In the genomic region with DNA sequence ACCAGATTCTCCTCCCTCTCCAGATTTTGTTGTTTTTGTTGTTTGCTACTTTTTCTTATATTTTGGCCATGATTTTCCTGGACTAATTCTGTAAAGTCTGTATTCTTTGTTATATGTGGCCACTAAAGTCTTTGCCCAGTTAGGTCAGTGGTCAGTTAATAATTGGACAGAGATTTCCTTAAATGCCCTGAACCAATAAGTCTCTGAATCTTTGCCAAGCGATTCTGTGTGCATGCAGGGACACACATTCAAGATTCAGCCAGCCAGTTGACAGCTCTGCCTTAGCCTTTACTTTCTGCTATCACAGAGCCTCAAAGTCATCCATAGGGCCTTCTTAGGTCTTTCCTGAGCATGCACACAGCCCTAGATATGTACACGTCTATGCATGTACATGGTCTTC, we compare ENCODE assay signal across 20 cellular contexts. TPM values are rescaled to one million over a fixed set of nuclear protein-coding genes. Genes with fewer than 3 reads are reported as not detected.
DNase-seq lines count a peak whose midpoint lies in the region; ATAC-seq, FAIRE-seq and TF ChIP-seq lines count a peak whose summit lies in the region.
"Had no signal": no experiment of that assay in that cellular context is flagged by ENCODE, and none has a peak within 500 bp of the region (broad histone marks: within the 10 kb centered on the region; RNA-seq: fewer than 3 reads in every experiment).

No MANE protein-coding gene starts in this region.

- WGBS in liver: 62% methylated on average over 2 of the region's 2 CpGs
- 8% methylated on average over 2 of the region's 2 CpGs for WGBS in HepG2 (ENCODE audit: low lambda C conversion rate)
- 89 to 91% (median 90%) methylated on average over 2 of the region's 2 CpGs for WGBS in ovary, 3 donors

- POLR2A ChIA-PET in HepG2 (lab: Yijun Ruan, JAX): no interaction called here

- H3K36me3 ChIP-seq in liver (ENCODE audit: control insufficient read depth in 4 of 4, insufficient read depth in 3 of 4, low read depth in 1 of 4, low read length in 3 of 4): no peaks in the 10 kb centered on the region
- H3K36me3 ChIP-seq in HepG2 (replicated peaks in 1 of 2; ENCODE audit: control insufficient read depth in 1 of 2, insufficient read depth in 2 of 2, low read length in 2 of 2): no peaks in the 10 kb centered on the region
- no peaks in the 10 kb centered on the region for H3K36me3 ChIP-seq in kidney (ENCODE audit: control insufficient read depth in 1 of 2, insufficient read depth in 2 of 2, low read length in 2 of 2)
- no peaks in the 10 kb centered on the region for H3K36me3 ChIP-seq in ovary
- H3K36me3 ChIP-seq: BLaER1 had no signal

- H3K4me3 ChIP-seq in liver (ENCODE audit: low read depth in 1 of 3, low read length in 3 of 3): no peak overlapping the region
- no peak overlapping the region for H3K4me3 ChIP-seq in HepG2 (replicated peaks in 1 of 3; ENCODE audit: insufficient read depth in 1 of 3, low read depth in 2 of 3, low read length in 3 of 3)
- H3K4me3 ChIP-seq in kidney (ENCODE audit: low read length in 2 of 2): no peak overlapping the region
- no peak overlapping the region for H3K4me3 ChIP-seq in ovary
- H3K4me3 ChIP-seq: A549, BLaER1, GM12878, K562 had no signal

- H3K9me3 ChIP-seq in liver (ENCODE audit: control insufficient read depth in 4 of 4, low read length in 3 of 4): no peaks in the 10 kb centered on the region
- H3K9me3 ChIP-seq in HepG2 (ENCODE audit: low read length): peaks cover 9% of the 10 kb centered on the region
- H3K9me3 ChIP-seq in kidney (ENCODE audit: control insufficient read depth in 1 of 2, low read length in 2 of 2): no peaks in the 10 kb centered on the region
- H3K9me3 ChIP-seq in ovary: no peaks in the 10 kb centered on the region

- no peaks in the 10 kb centered on the region for H3K79me2 ChIP-seq in HepG2 (ENCODE audit: insufficient read depth, low read length)

- FAIRE-seq in HepG2 (lab: Jason Lieb, UNC) (no peak), kidney (lab: Jason Lieb, UNC) (peak; percentile 17)
- FAIRE-seq: A549, GM12878, K562 had no signal

- intact Hi-C loops in HepG2 (cut with micrococcal nuclease; ENCODE audit: unreplicated experiment) (no loop called here), kidney (cut with DNase I) (no loop called here), ovary (cut with DNase I) (no loop called here)

- ATAC-seq in HepG2 (no peak), foreskin keratinocyte (no peak)
- ATAC-seq: A549, GM12878, K562 had no signal

- H3K4me1 ChIP-seq in liver (ENCODE audit: control insufficient read depth in 4 of 4, insufficient read depth in 4 of 4, low read length in 3 of 4) (peaks cover 0 to 25% (median 19%) of the 10 kb centered on the region in 4 donors), HepG2 (ENCODE audit: insufficient read depth, low read length) (no peaks in the 10 kb centered on the region), kidney (ENCODE audit: control insufficient read depth in 1 of 2, insufficient read depth in 1 of 2, low read depth in 1 of 2, low read length in 2 of 2) (no peaks in the 10 kb centered on the region), ovary (ENCODE audit: insufficient read depth) (no peaks in the 10 kb centered on the region), foreskin keratinocyte (peaks cover 35% of the 10 kb centered on the region)
- H3K4me1 ChIP-seq: A549, BLaER1 had no signal

- no peaks in the 10 kb centered on the region for H4K20me1 ChIP-seq in HepG2 (ENCODE audit: insufficient read depth, low read length)
- H4K20me1 ChIP-seq: BLaER1 had no signal

- TF ChIP-seq RAD21 in liver (IDR thresholded peaks at IDR 0.05) (no peak), HepG2 (CRISPR knock-in tag; IDR thresholded peaks at IDR 0.05) (no peak)

- no peak for TF ChIP-seq CTCF in liver (IDR thresholded peaks at IDR 0.05; ENCODE audit: low read depth, low read length, missing input control)
- no peak for TF ChIP-seq CTCF in HepG2 (CRISPR knock-in tag; IDR thresholded peaks at IDR 0.05)
- no peak for TF ChIP-seq CTCF in kidney (IDR thresholded peaks at IDR 0.05; ENCODE audit: borderline replicate concordance, extremely low read depth, insufficient read depth)
- no peak for TF ChIP-seq CTCF in ovary (IDR thresholded peaks at IDR 0.05)
- TF ChIP-seq CTCF in foreskin keratinocyte (conservative IDR thresholded peaks at IDR 0.05): no peak

- H2AFZ ChIP-seq in HepG2 (ENCODE audit: low read length): no peak overlapping the region

- H3K27ac ChIP-seq in liver (ENCODE audit: low read depth in 1 of 2, low read length in 2 of 2): peak overlapping the region in 1 of 2 donors; percentile 2
- no peak overlapping the region for H3K27ac ChIP-seq in HepG2 (ENCODE audit: extremely low read length, insufficient read depth, low read length)
- H3K27ac ChIP-seq in kidney (ENCODE audit: low read depth in 2 of 2, low read length in 2 of 2): no peak overlapping the region
- no peak overlapping the region for H3K27ac ChIP-seq in ovary
- no peak overlapping the region for H3K27ac ChIP-seq in foreskin keratinocyte
- H3K27ac ChIP-seq: 22Rv1, A549, BLaER1 had no signal

- H3K9ac ChIP-seq in liver (ENCODE audit: low read depth in 1 of 2, low read length in 2 of 2): no peak overlapping the region
- H3K9ac ChIP-seq in HepG2 (ENCODE audit: insufficient read depth, low read depth, low read length): no peak overlapping the region
- H3K9ac ChIP-seq in kidney (ENCODE audit: low read length in 2 of 2): no peak overlapping the region
- H3K9ac ChIP-seq: BLaER1 had no signal

- in situ Hi-C loops in HepG2 (cut with HindIII; ENCODE audit: extremely low pct_ligation_motif_present, low pct_unique_long_range_greater_than_20kb): no loop called here

- CTCF ChIA-PET in HepG2 (lab: Yijun Ruan, JAX; ENCODE audit: low intra/inter-chr PET ratio, low total read pairs): no interaction called here

- no peak overlapping the region for H3K4me2 ChIP-seq in HepG2 (ENCODE audit: low read depth, low read length)
- H3K4me2 ChIP-seq: A549, BLaER1 had no signal

- TF ChIP-seq POLR2A in HepG2 (IDR thresholded peaks at IDR 0.05; ENCODE audit: insufficient read depth in 1 of 2, low read depth in 2 of 2, low read length in 2 of 2) (no peak), ovary (IDR thresholded peaks at IDR 0.05) (no peak)

- no TSS peak for BruUV-seq in HepG2 (replicated peaks; lab: Mats Ljungman, UMichigan)

- no peak for TF ChIP-seq EP300 in HepG2 (IDR thresholded peaks at IDR 0.05; ENCODE audit: low read depth in 2 of 2, low read length in 2 of 2)
- no peak for TF ChIP-seq EP300 in HepG2 (CRISPR knock-in tag; IDR thresholded peaks at IDR 0.05; ENCODE audit: borderline replicate concordance)
- no peak for TF ChIP-seq EP300 in ovary (IDR thresholded peaks at IDR 0.05)

- DNase-seq in HepG2 (ENCODE audit: low spot score) (no peak), kidney (no peak), mucosa of gallbladder (ENCODE audit: low spot score) (peak; percentile 56), globus pallidus (ENCODE audit: low spot score) (no peak), ovary (no peak), foreskin keratinocyte (no peak)
- DNase-seq: CD4-positive, alpha-beta memory T cell; DMS79 treated with DMSO at 0.1 percent for 48 hours; GF-D8; GOT3; H7; IMR-90 had no signal

- H3K27me3 ChIP-seq in liver (ENCODE audit: control insufficient read depth in 4 of 4, insufficient read depth in 4 of 4, low read length in 3 of 4) (no peaks in the 10 kb centered on the region), HepG2 (ENCODE audit: control insufficient read depth in 1 of 2, insufficient read depth in 2 of 2, low read length in 2 of 2) (no peaks in the 10 kb centered on the region; a peak in 1 of 5 replicates), ovary (no peaks in the 10 kb centered on the region), foreskin keratinocyte (no peaks in the 10 kb centered on the region)
- H3K27me3 ChIP-seq: BLaER1 had no signal

RNA-seq across cellular contexts. Expression of a gene that starts 11.0 kb away (rescaled TPM):
- total RNA-seq in liver: 1 to 10 TPM in 1 of 2 donors, not detected in 1; 1.7 TPM
- under 1 TPM in 1 of 2 donors, not detected in 1; 0.05 TPM for polyA plus RNA-seq in liver
- not detected in 2 replicates for total RNA-seq in HepG2 (2016; rRNA removed; fragmentation: Illumina TruSeq; extraction: Trizol)
- not detected in 2 replicates for total RNA-seq in HepG2 (2016; cell fraction: cytosol; rRNA removed; fragmentation: Illumina TruSeq; extraction: Trizol; ENCODE audit: low read depth)
- 0.09 TPM in 1 of 2 replicates, not detected in the other for total RNA-seq in HepG2 (2016; cell fraction: insoluble cytoplasmic fraction; rRNA removed; fragmentation: Illumina TruSeq; extraction: Trizol)
- 0.21 TPM in 1 of 2 replicates, not detected in the other for total RNA-seq in HepG2 (2016; cell fraction: membrane; rRNA removed; fragmentation: Illumina TruSeq; extraction: Trizol)
- total RNA-seq in HepG2 (2016; cell fraction: nucleus; rRNA removed; fragmentation: Illumina TruSeq; extraction: Trizol): not detected in 2 replicates
- 0.03 and 0.13 TPM in 2 replicates for polyA plus RNA-seq in HepG2 (2011; rRNA removed)
- polyA plus RNA-seq in HepG2 (2011; cell fraction: cytosol; rRNA removed): 0.04 TPM in 1 of 2 replicates, not detected in the other
- 0.35 and 0.54 TPM in 2 replicates for polyA plus RNA-seq in HepG2 (2011; cell fraction: nucleus; rRNA removed)
- polyA plus RNA-seq in HepG2 (2012): not detected in 2 replicates
- not detected in 2 replicates for polyA plus RNA-seq in HepG2 (2016; cell fraction: cytosol; fragmentation: Illumina TruSeq; extraction: Trizol; ENCODE audit: low read depth)
- not detected in 2 replicates for polyA plus RNA-seq in HepG2 (2016; cell fraction: insoluble cytoplasmic fraction; fragmentation: Illumina TruSeq; extraction: Trizol; ENCODE audit: low read depth)
- not detected in 2 replicates for polyA plus RNA-seq in HepG2 (2016; cell fraction: membrane; fragmentation: Illumina TruSeq; extraction: Trizol; ENCODE audit: low read depth)
- polyA plus RNA-seq in HepG2 (2016; cell fraction: nucleus; fragmentation: Illumina TruSeq; extraction: Trizol; ENCODE audit: insufficient read depth, low read depth): 0.32 TPM in 1 of 2 replicates, not detected in the other
- 0.92 and 1.6 TPM in 2 replicates for polyA minus RNA-seq in HepG2 (2011; rRNA and poly(A)+ RNA removed; ENCODE audit: low replicate concordance)
- not detected in 2 replicates for polyA minus RNA-seq in HepG2 (2011; cell fraction: cytosol; rRNA and poly(A)+ RNA removed)
- polyA minus RNA-seq in HepG2 (2011; cell fraction: nucleus; rRNA and poly(A)+ RNA removed): 0.25 TPM in 1 of 2 replicates, not detected in the other
- 10.8 TPM for total RNA-seq in kidney
- 0.58 TPM for polyA plus RNA-seq in kidney (ENCODE audit: insufficient read depth, low read depth, low replicate concordance)
- 0.49 TPM for total RNA-seq in mucosa of gallbladder
- total RNA-seq in ovary: under 1 TPM in 5 of 7 donors, not detected in 2; 0.23 to 0.90 (median 0.46) TPM
- polyA plus RNA-seq in ovary: under 1 TPM; 0.17 to 0.67 TPM
- total RNA-seq in foreskin keratinocyte: 1,970 and 2,423 TPM in 2 replicates
- polyA plus RNA-seq in foreskin keratinocyte: 1,615 and 1,982 TPM in 2 replicates
- total RNA-seq: CD4-positive, alpha-beta memory T cell; GM12878; K562 had no signal
- polyA plus RNA-seq: AG04450; CD14-positive monocyte; CD4-positive, alpha-beta memory T cell; K562 had no signal

RNA-seq across cellular contexts. Expression of a gene that starts 25.3 kb away (rescaled TPM):
- 1 to 10 TPM; 1.7 to 5.5 TPM for total RNA-seq in liver
- polyA plus RNA-seq in liver: 1 to 10 TPM in 1 of 2 donors, under 1 TPM in 1; 0.83 to 1.5 TPM
- 6.1 and 6.9 TPM in 2 replicates for total RNA-seq in HepG2 (2016; rRNA removed; fragmentation: Illumina TruSeq; extraction: Trizol)
- 4.1 and 4.3 TPM in 2 replicates for total RNA-seq in HepG2 (2016; cell fraction: cytosol; rRNA removed; fragmentation: Illumina TruSeq; extraction: Trizol; ENCODE audit: low read depth)
- 7.2 and 7.6 TPM in 2 replicates for total RNA-seq in HepG2 (2016; cell fraction: insoluble cytoplasmic fraction; rRNA removed; fragmentation: Illumina TruSeq; extraction: Trizol)
- 4.9 and 7.0 TPM in 2 replicates for total RNA-seq in HepG2 (2016; cell fraction: membrane; rRNA removed; fragmentation: Illumina TruSeq; extraction: Trizol)
- total RNA-seq in HepG2 (2016; cell fraction: nucleus; rRNA removed; fragmentation: Illumina TruSeq; extraction: Trizol): 5.2 and 7.4 TPM in 2 replicates
- 1.6 and 2.2 TPM in 2 replicates for polyA plus RNA-seq in HepG2 (2011; rRNA removed)
- 1.4 and 1.5 TPM in 2 replicates for polyA plus RNA-seq in HepG2 (2011; cell fraction: cytosol; rRNA removed)
- polyA plus RNA-seq in HepG2 (2011; cell fraction: nucleus; rRNA removed): 0.43 and 1.2 TPM in 2 replicates
- polyA plus RNA-seq in HepG2 (2012): 2.3 and 3.8 TPM in 2 replicates
- polyA plus RNA-seq in HepG2 (2016; cell fraction: cytosol; fragmentation: Illumina TruSeq; extraction: Trizol; ENCODE audit: low read depth): 1.7 and 2.1 TPM in 2 replicates
- 9.5 TPM in 2 replicates for polyA plus RNA-seq in HepG2 (2016; cell fraction: insoluble cytoplasmic fraction; fragmentation: Illumina TruSeq; extraction: Trizol; ENCODE audit: low read depth)
- 3.4 and 4.3 TPM in 2 replicates for polyA plus RNA-seq in HepG2 (2016; cell fraction: membrane; fragmentation: Illumina TruSeq; extraction: Trizol; ENCODE audit: low read depth)
- polyA plus RNA-seq in HepG2 (2016; cell fraction: nucleus; fragmentation: Illumina TruSeq; extraction: Trizol; ENCODE audit: insufficient read depth, low read depth): 6.6 and 10.8 TPM in 2 replicates
- 2.4 TPM in 1 of 2 replicates, not detected in the other for polyA minus RNA-seq in HepG2 (2011; rRNA and poly(A)+ RNA removed; ENCODE audit: low replicate concordance)
- 3.3 and 4.0 TPM in 2 replicates for polyA minus RNA-seq in HepG2 (2011; cell fraction: cytosol; rRNA and poly(A)+ RNA removed)
- polyA minus RNA-seq in HepG2 (2011; cell fraction: nucleus; rRNA and poly(A)+ RNA removed): 2.0 and 2.7 TPM in 2 replicates
- 9.3 TPM for total RNA-seq in kidney
- polyA plus RNA-seq in kidney (ENCODE audit: insufficient read depth, low read depth, low replicate concordance): 7.3 TPM
- total RNA-seq in mucosa of gallbladder: 5.1 TPM
- total RNA-seq in ovary: 10 to 100 TPM in 2 of 7 donors, 1 to 10 TPM in 5; 6.0 to 12.0 (median 7.9) TPM
- polyA plus RNA-seq in ovary: 10 to 100 TPM in 1 of 2 donors, 1 to 10 TPM in 1; 5.6 to 10.9 TPM
- total RNA-seq in foreskin keratinocyte: 16.4 and 16.5 TPM in 2 replicates
- 12.0 and 13.3 TPM in 2 replicates for polyA plus RNA-seq in foreskin keratinocyte

Comparison
In these comparisons a context has a peak if more than half of its experiments do, and no peak if none do; other contexts are left out.
1. RNA of a gene that starts 11.0 kb away (total RNA-seq): 1,970 to 2,423 TPM in foreskin keratinocyte; 10.8 TPM in kidney (single experiment), 1.7 TPM in liver, 0.49 TPM in mucosa of gallbladder (single experiment), 0.23 to 0.90 TPM in ovary and 0.09 to 0.21 TPM in HepG2; every median in the first group is over 100 times any median in the second.